ENCODE assay signal across 15 cellular contexts in the genomic region with DNA sequence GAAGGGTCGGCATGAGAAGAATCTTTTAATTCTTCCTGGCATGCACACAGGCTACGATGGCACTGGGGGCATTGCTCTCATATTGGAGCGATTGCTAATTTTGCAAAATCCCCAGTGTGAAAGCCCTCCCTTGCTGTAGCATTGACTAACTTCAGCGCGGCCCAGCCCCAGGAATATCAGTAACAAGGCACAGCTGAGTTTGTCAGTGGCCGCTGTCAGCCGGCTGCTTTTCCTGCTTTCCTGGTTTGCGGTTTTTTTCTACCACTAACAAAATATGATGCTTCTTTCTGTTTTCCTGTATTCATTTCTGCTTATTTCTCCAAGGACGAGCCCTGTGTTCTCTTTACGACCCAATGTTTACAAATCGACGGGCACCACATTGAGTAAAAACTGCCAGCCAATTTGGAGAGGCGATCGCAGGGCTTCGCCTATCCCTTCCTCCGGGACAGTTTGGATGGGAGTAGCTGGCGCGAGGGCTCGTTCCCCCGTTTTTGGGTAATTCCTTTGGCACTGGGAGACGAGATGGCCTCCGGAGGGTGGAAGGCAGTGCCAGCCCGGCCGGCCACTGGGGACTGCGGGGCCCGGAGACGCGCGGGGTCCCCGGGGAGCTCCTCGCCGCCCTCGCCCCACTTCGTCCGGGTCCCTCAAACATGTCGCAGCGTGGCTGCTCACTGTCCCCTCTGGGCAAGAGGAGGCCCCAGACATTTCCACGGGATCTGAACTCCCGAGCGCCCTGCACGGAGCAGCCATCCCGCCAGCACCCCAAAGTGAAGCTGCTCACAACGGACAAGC. TPM values are rescaled to one million over a fixed set of nuclear protein-coding genes. Genes with fewer than 3 reads are reported as not detected.
DNase-seq lines count a peak whose midpoint lies in the region; ATAC-seq, FAIRE-seq and TF ChIP-seq lines count a peak whose summit lies in the region.
"Had no signal": no experiment of that assay in that cellular context is flagged by ENCODE, and none has a peak within 500 bp of the region (broad histone marks: within the 10 kb centered on the region; RNA-seq: fewer than 3 reads in every experiment).

No MANE protein-coding gene starts in this region.

- H3K79me2 ChIP-seq in mammary epithelial cell (ENCODE audit: insufficient read depth, low read length) = no peaks in the 10 kb centered on the region

- CTCF ChIA-PET in CD4-positive, alpha-beta T cell (lab: Charles Lee) = no interaction called here
- CTCF ChIA-PET in mammary epithelial cell (lab: Charles Lee; ENCODE audit: low non-redundant PET) = no interaction called here

- POLR2A ChIA-PET in CD4-positive, alpha-beta T cell (lab: Charles Lee) = no interaction called here

- H3K27me3 Mint-ChIP-seq in CD4-positive, alpha-beta T cell = peaks cover 92% of the 10 kb centered on the region
- H3K27me3 Mint-ChIP-seq in nephron (ENCODE audit: low read depth) = peaks cover 98% of the 10 kb centered on the region

- ATAC-seq in CD4-positive, alpha-beta T cell (ENCODE audit: poor library complexity) = no peak
- ATAC-seq in HG02981 (IDR thresholded peaks at IDR 0.05; ENCODE audit: unreplicated experiment) (no peak), GM21423 (IDR thresholded peaks at IDR 0.05; ENCODE audit: unreplicated experiment) (no peak)
- ATAC-seq: natural killer cell had no signal

- no peaks in the 10 kb centered on the region for H3K9me3 Mint-ChIP-seq in CD4-positive, alpha-beta T cell
- no peaks in the 10 kb centered on the region for H3K9me3 Mint-ChIP-seq in nephron
- H3K9me3 Mint-ChIP-seq: activated T-helper 17 cell treated with anti-CD3 and anti-CD28 coated beads, Interleukin-2, amount 50 U/mL, for 72 hours; dendritic cell treated with granulocyte-macrophage colony-stimulating factor and Interleukin-4, amounts not matched to agents 40 ng/mL and 50 ng/mL, for 4 days; natural killer cell had no signal

- H3K4me3 Mint-ChIP-seq in CD4-positive, alpha-beta T cell = peak overlapping the region; percentile 9
- H3K4me3 Mint-ChIP-seq in nephron = peak overlapping the region; percentile 77 to 89 (median 85)
- H3K4me3 Mint-ChIP-seq: dendritic cell treated with granulocyte-macrophage colony-stimulating factor and Interleukin-4, amounts not matched to agents 40 ng/mL and 50 ng/mL, for 4 days; natural killer cell had no signal

- intact Hi-C loops in CD4-positive, alpha-beta T cell (cut with DNase I, micrococcal nuclease) = no loop called here
- intact Hi-C loops in mammary epithelial cell (cut with micrococcal nuclease) = no loop called here

- H3K27ac ChIP-seq in CD4-positive, alpha-beta T cell (ENCODE audit: low read depth, low read length) = no peak overlapping the region
- no peak overlapping the region for H3K27ac ChIP-seq in mammary epithelial cell (ENCODE audit: insufficient read depth, low read depth, low read length)
- H3K27ac ChIP-seq: GM23248, tibial artery had no signal

- H3K27ac Mint-ChIP-seq in CD4-positive, alpha-beta T cell = no peak overlapping the region
- no peak overlapping the region for H3K27ac Mint-ChIP-seq in nephron
- H3K27ac Mint-ChIP-seq: activated T-helper 17 cell treated with anti-CD3 and anti-CD28 coated beads, Interleukin-2, amount 50 U/mL, for 72 hours; dendritic cell treated with granulocyte-macrophage colony-stimulating factor and Interleukin-4, amounts not matched to agents 40 ng/mL and 50 ng/mL, for 4 days; natural killer cell had no signal

- no peak for DNase-seq in CD4-positive, alpha-beta T cell
- DNase-seq in GM19239 (ENCODE audit: insufficient read length, low spot score) (no peak), mammary epithelial cell (no peak), MV-4-11 (lab: John Stamatoyannopoulos, UW) (no peak), KBM-7 (no peak)
- DNase-seq: GM23248, natural killer cell, T1000, tibial artery had no signal

- H4K20me1 ChIP-seq in mammary epithelial cell (ENCODE audit: insufficient read depth, low read length) = no peaks in the 10 kb centered on the region

- BruUV-seq in mammary epithelial cell (replicated peaks; lab: Mats Ljungman, UMichigan) = no TSS peak

- H3K36me3 Mint-ChIP-seq in CD4-positive, alpha-beta T cell (ENCODE audit: low read depth) = no peaks in the 10 kb centered on the region
- H3K36me3 Mint-ChIP-seq in nephron (ENCODE audit: low read depth) = no peaks in the 10 kb centered on the region
- H3K36me3 Mint-ChIP-seq: natural killer cell had no signal

- TF ChIP-seq CTCF in CD4-positive, alpha-beta T cell (IDR thresholded peaks at IDR 0.05) = no peak
- TF ChIP-seq CTCF in mammary epithelial cell (conservative IDR thresholded peaks at IDR 0.05 in 1 of 2, IDR thresholded peaks at IDR 0.05 in 1 of 2; ENCODE audit: extremely low read depth in 1 of 2, insufficient read depth in 1 of 2, low read depth in 1 of 2, low read length in 2 of 2) (no peak), nephron (IDR thresholded peaks at IDR 0.05; ENCODE audit: unreplicated experiment in 3 of 3) (no peak)

- peak; percentile 35 for FAIRE-seq in GM19239 (lab: Jason Lieb, UNC)

- H3K9ac ChIP-seq in mammary epithelial cell (ENCODE audit: insufficient read depth, low read length) = no peak overlapping the region
- H3K9ac ChIP-seq: GM23248 had no signal

- H3K4me1 ChIP-seq in mammary epithelial cell (ENCODE audit: insufficient read depth, low read length) = no peaks in the 10 kb centered on the region

- no peaks in the 10 kb centered on the region for H3K9me3 ChIP-seq in CD4-positive, alpha-beta T cell (ENCODE audit: control insufficient read depth, low read length)
- peaks cover 5% of the 10 kb centered on the region for H3K9me3 ChIP-seq in mammary epithelial cell (replicated peaks; ENCODE audit: insufficient read depth, low read length)
- H3K9me3 ChIP-seq: tibial artery had no signal

- dilution Hi-C loops in mammary epithelial cell (cut with HindIII; ENCODE audit: low sequenced_read_pairs) = no loop called here

- in situ Hi-C loops in mammary epithelial cell (cut with MboI; ENCODE audit: low sequenced_read_pairs in 2 of 2) (no loop called here), KBM-7 (cut with MboI; ENCODE audit: low pct_unique_long_range_greater_than_20kb, low sequenced_read_pairs) (no loop called here)

- H3K4me2 ChIP-seq in mammary epithelial cell (ENCODE audit: insufficient read depth, low read depth, low read length) = no peak overlapping the region

- WGBS in mammary epithelial cell (ENCODE audit: low coverage, missing lambda C conversion rate) = 17% methylated on average over 19 of the region's 43 CpGs

- peaks cover 84% of the 10 kb centered on the region for H3K27me3 ChIP-seq in CD4-positive, alpha-beta T cell (ENCODE audit: control insufficient read depth, insufficient read depth, low read length)
- peaks cover 16% of the 10 kb centered on the region for H3K27me3 ChIP-seq in mammary epithelial cell (ENCODE audit: insufficient read depth, low read length)

- H3K4me1 Mint-ChIP-seq in CD4-positive, alpha-beta T cell (ENCODE audit: low read depth) = peaks cover 11% of the 10 kb centered on the region
- peaks cover 15% of the 10 kb centered on the region for H3K4me1 Mint-ChIP-seq in nephron
- H3K4me1 Mint-ChIP-seq: activated T-helper 17 cell treated with anti-CD3 and anti-CD28 coated beads, Interleukin-2, amount 50 U/mL, for 72 hours; natural killer cell had no signal

- H2AFZ ChIP-seq in mammary epithelial cell (ENCODE audit: low read depth, low read length) = peak overlapping the region; percentile 44
- H2AFZ ChIP-seq: GM23248 had no signal

- no peaks in the 10 kb centered on the region for H3K36me3 ChIP-seq in mammary epithelial cell (ENCODE audit: insufficient read depth, low read length)
- H3K36me3 ChIP-seq: tibial artery had no signal

- H3K4me3 ChIP-seq in mammary epithelial cell (replicated peaks in 1 of 3; ENCODE audit: insufficient read depth in 1 of 3, low read depth in 2 of 3, low read length in 3 of 3) = no peak overlapping the region
- H3K4me3 ChIP-seq: GM23248, tibial artery had no signal

RNA-seq across cellular contexts. Expression of a gene that starts 0.9 kb away (rescaled TPM):
- total RNA-seq in CD4-positive, alpha-beta T cell = under 1 TPM in 1 of 2 experiments, not detected in 1; 0.14 TPM
- total RNA-seq in mammary epithelial cell = not detected
- not detected for polyA plus RNA-seq in mammary epithelial cell
- polyA minus RNA-seq in mammary epithelial cell = not detected
- total RNA-seq: activated T-helper 17 cell treated with anti-CD3 and anti-CD28 coated beads, Interleukin-2, amount 50 U/mL, for 72 hours; GM23248; M059J had no signal
- polyA plus RNA-seq: GM23248 had no signal
